Comparison of ENCODE assay signal across 8 cellular contexts in the genomic region with DNA sequence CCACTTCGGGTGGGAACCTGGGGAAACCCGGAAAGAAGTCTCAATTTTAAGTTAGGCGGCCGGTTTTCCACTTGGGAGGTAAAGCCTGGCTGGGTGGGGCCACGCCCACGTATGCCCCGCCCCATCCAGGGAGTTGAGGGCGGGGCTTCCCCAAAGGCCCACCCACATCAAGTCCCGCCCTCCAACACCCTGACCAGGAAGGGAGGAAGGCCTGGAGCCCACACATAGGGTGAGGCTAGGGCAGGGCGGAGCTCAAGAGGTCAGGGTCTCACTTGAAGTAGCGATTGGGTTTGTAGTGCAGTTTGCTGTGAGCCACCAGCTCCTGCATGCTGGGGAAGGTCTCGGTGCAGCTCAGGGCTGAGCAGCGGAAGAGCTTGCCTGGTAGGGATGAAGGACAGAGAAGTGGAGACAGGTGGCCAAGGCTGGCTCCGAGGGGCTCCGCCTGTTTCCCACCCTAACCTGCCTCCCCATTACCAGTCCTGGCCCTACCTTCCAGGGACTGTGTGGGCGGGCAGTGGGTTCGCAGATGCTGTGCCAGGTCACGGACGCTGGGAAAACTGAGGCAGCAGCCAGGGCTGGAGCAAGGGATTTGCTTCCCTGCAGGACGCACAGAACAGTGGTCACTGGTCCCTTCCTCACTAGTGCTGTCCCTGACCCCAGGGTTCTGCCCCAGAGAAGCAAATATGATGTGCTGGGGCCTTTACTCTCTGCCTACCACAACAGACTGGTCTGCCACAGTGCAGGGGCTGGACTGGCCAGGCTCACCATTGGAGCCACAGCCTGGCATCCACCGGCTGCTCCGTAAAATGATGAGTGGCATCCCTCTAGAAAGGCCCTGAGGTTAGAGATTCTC. TPM values are rescaled to one million over a fixed set of nuclear protein-coding genes. Genes with fewer than 3 reads are reported as not detected.
DNase-seq lines count a peak whose midpoint lies in the region; ATAC-seq and TF ChIP-seq lines count a peak whose summit lies in the region.

No MANE protein-coding gene starts in this region.

- TF ChIP-seq CTCF in heart right ventricle (IDR thresholded peaks at IDR 0.05) (no peak), RWPE1 (conservative IDR thresholded peaks at IDR 0.05; ENCODE audit: low read depth) (no peak)

- WGBS in heart right ventricle, 2 donors = 79 to 80% methylated on average over 22 of the region's 22 CpGs

- no peaks in the 10 kb centered on the region for H3K9me3 ChIP-seq in heart right ventricle

- H3K4me1 ChIP-seq in heart right ventricle = peaks cover 7 to 51% (median 21%) of the 10 kb centered on the region in 9 donors

- CTCF ChIA-PET in RWPE1 (lab: Yijun Ruan, JAX) = interaction anchor here (0.6 kb wide), 1 partner anchor 50 kb away, joined by 3 read pairs; no protein-coding TSS in a partner anchor

- DNase-seq in heart right ventricle (no peak), left cardiac atrium (no peak), RWPE1 (ENCODE audit: low spot score) (peak; percentile 58), epithelial cell of prostate (ENCODE audit: low read depth, low spot score) (no peak)
- peak; percentile 51 for DNase-seq in stimulated activated naive CD8-positive, alpha-beta T cell treated with anti-CD3 and anti-CD28 coated beads, Interleukin-15, Interleukin-2, amounts not matched to agents 100 U/mL and 50 U/mL, for 24 hours
- DNase-seq in stimulated activated CD4-positive, alpha-beta T cell treated with anti-CD3 and anti-CD28 coated beads, Interleukin-12 subunit alpha, Interleukin-12 subunit beta, amount 100 ng/mL, for 4 hours = no peak

- peaks cover 0 to 34% (median 0%) of the 10 kb centered on the region in 9 donors for H3K36me3 ChIP-seq in heart right ventricle

- no peaks in the 10 kb centered on the region for H3K27me3 ChIP-seq in heart right ventricle

- ATAC-seq in heart right ventricle = no peak
- no peak for ATAC-seq in left cardiac atrium
- ATAC-seq in stimulated activated naive CD8-positive, alpha-beta T cell treated with anti-CD3 and anti-CD28 coated beads, Interleukin-15, Interleukin-2, amounts not matched to agents 100 U/mL and 50 U/mL, for 24 hours = no peak
- ATAC-seq in HG03135 (IDR thresholded peaks at IDR 0.05; ENCODE audit: unreplicated experiment) = no peak
- ATAC-seq in GM18868 (IDR thresholded peaks at IDR 0.05; ENCODE audit: unreplicated experiment) = no peak

- POLR2A ChIA-PET in RWPE1 (lab: Yijun Ruan, JAX; ENCODE audit: low non-redundant PET) = interaction anchor here (0.5 to 1.6 kb wide), 3 partner anchors 11 to 122 kb away, joined by 3 to 7 read pairs (median 5); partner anchors contain the start of gene RAB11B

- H3K4me3 ChIP-seq in heart right ventricle = peak overlapping the region in 3 of 10 donors; percentile 71 to 86 (median 75)

- peak overlapping the region in 8 of 10 donors; percentile 96 to 100 (median 99) for H3K27ac ChIP-seq in heart right ventricle
- peak overlapping the region; percentile 97 for H3K27ac ChIP-seq in RWPE1
- H3K27ac ChIP-seq in epithelial cell of prostate = peak overlapping the region; percentile 95

- intact Hi-C loops in heart right ventricle (cut with DNase I) (loop anchor here in 1 of 10 donors (10.0 kb wide), 1 partner anchor 188 kb away; the partner anchor contains the start of genes NDUFA7 and RPS28), left cardiac atrium (cut with DNase I) (no loop called here)

RNA-seq across cellular contexts. Expression of gene ZNF414, which starts 1.6 kb away (rescaled TPM):
- total RNA-seq in heart right ventricle = 10 to 100 TPM; 11.7 to 20.9 (median 17.1) TPM
- 10 to 100 TPM; 19.7 to 34.3 TPM for polyA plus RNA-seq in heart right ventricle
- total RNA-seq in left cardiac atrium = 10 to 100 TPM; 13.6 to 16.6 TPM

RNA-seq across cellular contexts. Expression of gene PRAM1, which starts 9.9 kb away (rescaled TPM):
- total RNA-seq in heart right ventricle = 1 to 10 TPM in 2 of 10 donors, under 1 TPM in 8; 0.28 to 3.2 (median 0.52) TPM
- polyA plus RNA-seq in heart right ventricle = under 1 TPM; 0.36 to 0.66 TPM
- total RNA-seq in left cardiac atrium = 1 to 10 TPM; 1.0 to 1.4 TPM

Comparison
In these comparisons a context has a peak if more than half of its experiments do, and no peak if none do; other contexts are left out.
1. DNase-seq: peak in RWPE1 (single experiment) and stimulated activated naive CD8-positive, alpha-beta T cell treated with anti-CD3 and anti-CD28 coated beads, Interleukin-15, Interleukin-2, amounts not matched to agents 100 U/mL and 50 U/mL, for 24 hours (single experiment); none in heart right ventricle (0 of 2), left cardiac atrium (single experiment), epithelial cell of prostate (single experiment) and stimulated activated CD4-positive, alpha-beta T cell treated with anti-CD3 and anti-CD28 coated beads, Interleukin-12 subunit alpha, Interleukin-12 subunit beta, amount 100 ng/mL, for 4 hours (single experiment).
2. Peak in every context shown above with its lines, with median percentiles within 50 percentile points of each other: H3K27ac ChIP-seq.